ENCODE assay signal across 8 cellular contexts in genomic region chr18:45384137-45384998, GRCh38.
DNase-seq lines count a peak whose midpoint lies in the region; ATAC-seq and TF ChIP-seq lines count a peak whose summit lies in the region.

No MANE protein-coding gene starts in this region.

- H3K27me3 ChIP-seq in gastroesophageal sphincter, result no peaks in the 10 kb centered on the region
- no peaks in the 10 kb centered on the region for H3K27me3 ChIP-seq in parathyroid adenoma (ENCODE audit: control insufficient read depth, insufficient read depth, low read length)

- no peak overlapping the region for H3K27ac ChIP-seq in 22Rv1
- no peak overlapping the region for H3K27ac ChIP-seq in gastroesophageal sphincter
- no peak overlapping the region for H3K27ac ChIP-seq in parathyroid adenoma

- peaks cover 0 to 4% (median 0%) of the 10 kb centered on the region in 3 donors for H3K4me1 ChIP-seq in gastroesophageal sphincter
- H3K4me1 ChIP-seq in parathyroid adenoma, result peaks cover 7% of the 10 kb centered on the region

- TF ChIP-seq CTCF in 22Rv1 (IDR thresholded peaks at IDR 0.05), result peak; percentile 72
- TF ChIP-seq CTCF in GM12874 (IDR thresholded peaks at IDR 0.05; ENCODE audit: insufficient read depth, low read depth, low read length), result peak; percentile 75
- peak; percentile 28 to 67 (median 48) for TF ChIP-seq CTCF in gastroesophageal sphincter (IDR thresholded peaks at IDR 0.05)
- peak; percentile 89 for TF ChIP-seq CTCF in parathyroid adenoma (IDR thresholded peaks at IDR 0.05)

- no peaks in the 10 kb centered on the region for H3K79me2 ChIP-seq in parathyroid adenoma

- H3K4me2 ChIP-seq in parathyroid adenoma (ENCODE audit: low read length), result no peak overlapping the region

- H3K36me3 ChIP-seq in gastroesophageal sphincter (no peaks in the 10 kb centered on the region), parathyroid adenoma (ENCODE audit: control insufficient read depth, insufficient read depth, low read length) (no peaks in the 10 kb centered on the region)

- H3K9me3 ChIP-seq in gastroesophageal sphincter (no peaks in the 10 kb centered on the region), parathyroid adenoma (ENCODE audit: control insufficient read depth, low read length) (no peaks in the 10 kb centered on the region)

- TF ChIP-seq POLR2A in gastroesophageal sphincter (IDR thresholded peaks at IDR 0.05), result no peak

- 43 to 75% methylated on average over 1 of the region's 5 CpGs for WGBS in gastroesophageal sphincter (ENCODE audit: low coverage in 1 of 2), 2 donors

- H3K4me3 ChIP-seq in gastroesophageal sphincter (no peak overlapping the region), parathyroid adenoma (ENCODE audit: low read depth, low read length) (no peak overlapping the region)

- DNase-seq in HS-27A (ENCODE audit: low read depth), result peak; percentile 41
- peak; percentile 22 for DNase-seq in NOMO-1 treated with DMSO at 0.1 percent for 48 hours (lab: John Stamatoyannopoulos, UW; ENCODE audit: unreplicated experiment)
- DNase-seq in activated T-helper 1 cell treated with Interleukin-2 at 50 U/mL for 16 hours (ENCODE audit: low read depth), result peak; percentile 0
- DNase-seq in central memory CD4-positive, alpha-beta T cell, result no peak

- peak overlapping the region; percentile 72 for H2AFZ ChIP-seq in parathyroid adenoma

- ATAC-seq in gastroesophageal sphincter, result peak; percentile 61

- no peak for TF ChIP-seq EP300 in gastroesophageal sphincter (IDR thresholded peaks at IDR 0.05)

- no peak overlapping the region for H3K9ac ChIP-seq in parathyroid adenoma
